ENCODE assay signal across 2 cellular contexts in the genomic region with DNA sequence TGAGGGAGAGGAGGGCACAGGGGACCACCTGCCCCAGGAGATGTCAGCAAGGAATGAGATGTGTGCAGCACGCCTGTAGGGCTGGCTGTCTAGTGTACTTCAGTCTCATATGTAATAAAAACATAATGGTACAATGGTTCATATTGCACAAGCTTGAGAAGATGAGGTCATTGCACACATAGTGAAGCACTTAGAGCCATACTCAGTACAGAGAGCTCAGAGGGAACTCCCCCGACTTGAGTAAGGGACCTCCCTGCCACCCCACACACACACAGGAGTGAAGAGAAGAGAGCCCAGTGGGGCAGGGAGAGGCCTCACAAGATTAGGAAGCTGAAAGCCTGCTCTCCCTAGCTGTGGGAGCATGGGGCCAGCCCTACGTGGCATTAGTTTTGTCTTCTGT.
TF ChIP-seq lines count a peak whose summit lies in the region.

No MANE protein-coding gene starts in this region.

TF ChIP-seq in GM12878, 131 proteins besides CTCF, POLR2A, EP300 and RAD21:
- TF ChIP-seq CHD4 (IDR thresholded peaks at IDR 0.05) (no peak), JUND (IDR thresholded peaks at IDR 0.05; ENCODE audit: low read depth, low read length) (no peak), TCF12 (IDR thresholded peaks at IDR 0.05; ENCODE audit: low read depth, low read length) (no peak), SMAD5 (IDR thresholded peaks at IDR 0.05; ENCODE audit: low read depth) (no peak), BRCA1 (IDR thresholded peaks at IDR 0.05; ENCODE audit: low read depth, low read length) (no peak), TARDBP (IDR thresholded peaks at IDR 0.05; ENCODE audit: borderline replicate concordance) (no peak), LARP7 (IDR thresholded peaks at IDR 0.05) (no peak), ZBTB40 (IDR thresholded peaks at IDR 0.05; ENCODE audit: borderline replicate concordance) (no peak), MYC (IDR thresholded peaks at IDR 0.05; ENCODE audit: insufficient read depth, insufficient read length, insufficient replicate concordance, low read length, severe bottlenecking) (no peak), PKNOX1 (IDR thresholded peaks at IDR 0.05) (no peak)
- TF ChIP-seq, protein P1, sequence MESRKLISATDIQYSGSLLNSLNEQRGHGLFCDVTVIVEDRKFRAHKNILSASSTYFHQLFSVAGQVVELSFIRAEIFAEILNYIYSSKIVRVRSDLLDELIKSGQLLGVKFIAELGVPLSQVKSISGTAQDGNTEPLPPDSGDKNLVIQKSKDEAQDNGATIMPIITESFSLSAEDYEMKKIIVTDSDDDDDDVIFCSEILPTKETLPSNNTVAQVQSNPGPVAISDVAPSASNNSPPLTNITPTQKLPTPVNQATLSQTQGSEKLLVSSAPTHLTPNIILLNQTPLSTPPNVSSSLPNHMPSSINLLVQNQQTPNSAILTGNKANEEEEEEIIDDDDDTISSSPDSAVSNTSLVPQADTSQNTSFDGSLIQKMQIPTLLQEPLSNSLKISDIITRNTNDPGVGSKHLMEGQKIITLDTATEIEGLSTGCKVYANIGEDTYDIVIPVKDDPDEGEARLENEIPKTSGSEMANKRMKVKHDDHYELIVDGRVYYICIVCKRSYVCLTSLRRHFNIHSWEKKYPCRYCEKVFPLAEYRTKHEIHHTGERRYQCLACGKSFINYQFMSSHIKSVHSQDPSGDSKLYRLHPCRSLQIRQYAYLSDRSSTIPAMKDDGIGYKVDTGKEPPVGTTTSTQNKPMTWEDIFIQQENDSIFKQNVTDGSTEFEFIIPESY (IDR thresholded peaks at IDR 0.05), result no peak

TF ChIP-seq in WTC11, 78 proteins besides CTCF, POLR2A, EP300 and RAD21:
- TF ChIP-seq ZNF317 (CRISPR knock-in tag; IDR thresholded peaks at IDR 0.05; ENCODE audit: borderline replicate concordance, low read depth) (no peak), NR1H2 (CRISPR knock-in tag; IDR thresholded peaks at IDR 0.05) (no peak)
- TF ChIP-seq, protein P2, sequence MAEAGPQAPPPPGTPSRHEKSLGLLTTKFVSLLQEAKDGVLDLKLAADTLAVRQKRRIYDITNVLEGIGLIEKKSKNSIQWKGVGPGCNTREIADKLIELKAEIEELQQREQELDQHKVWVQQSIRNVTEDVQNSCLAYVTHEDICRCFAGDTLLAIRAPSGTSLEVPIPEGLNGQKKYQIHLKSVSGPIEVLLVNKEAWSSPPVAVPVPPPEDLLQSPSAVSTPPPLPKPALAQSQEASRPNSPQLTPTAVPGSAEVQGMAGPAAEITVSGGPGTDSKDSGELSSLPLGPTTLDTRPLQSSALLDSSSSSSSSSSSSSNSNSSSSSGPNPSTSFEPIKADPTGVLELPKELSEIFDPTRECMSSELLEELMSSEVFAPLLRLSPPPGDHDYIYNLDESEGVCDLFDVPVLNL (CRISPR knock-in tag; IDR thresholded peaks at IDR 0.05; ENCODE audit: borderline replicate concordance, low read depth), result no peak
